21 cellular contexts compared by ENCODE assay signal in the genomic region with DNA sequence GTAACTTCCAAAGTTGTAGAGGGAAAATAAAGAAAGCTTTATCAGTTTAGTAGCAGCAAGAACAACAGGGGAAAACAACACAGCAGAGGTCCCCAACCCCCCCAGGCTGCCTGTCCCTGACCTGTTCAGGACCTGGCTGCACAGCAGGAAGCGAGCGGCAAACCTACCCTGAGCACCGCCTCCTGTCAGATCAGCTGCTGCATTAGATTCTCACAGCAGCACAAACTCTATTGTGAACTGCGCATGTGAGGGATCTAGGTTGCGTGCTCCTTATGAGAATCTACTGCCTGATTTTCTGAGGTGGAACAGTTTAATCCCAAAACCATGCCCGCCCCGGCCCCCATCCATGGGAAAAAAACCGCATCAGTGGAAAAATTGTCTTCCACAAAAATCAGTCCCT. TPM values are rescaled to one million over a fixed set of nuclear protein-coding genes. Genes with fewer than 3 reads are reported as not detected.
DNase-seq lines count a peak whose midpoint lies in the region; ATAC-seq, FAIRE-seq and TF ChIP-seq lines count a peak whose summit lies in the region.
"Had no signal": no experiment of that assay in that cellular context is flagged by ENCODE, and none has a peak within 500 bp of the region (broad histone marks: within the 10 kb centered on the region; RNA-seq: fewer than 3 reads in every experiment).

No MANE protein-coding gene starts in this region.

- no peak overlapping the region for H3K27ac Mint-ChIP-seq in activated CD4-positive, alpha-beta T cell treated with anti-CD3 and anti-CD28 coated beads, Interleukin-2, amount 10 ng/mL, durations not matched to agents 24 days and 14 days
- H3K27ac Mint-ChIP-seq in activated CD4-positive, alpha-beta T cell treated with anti-CD3 and anti-CD28 coated beads for 36 hours: no peak overlapping the region
- H3K27ac Mint-ChIP-seq: HFFc6 had no signal

- no peaks in the 10 kb centered on the region for H3K36me3 ChIP-seq in mesendoderm (ENCODE audit: control insufficient read depth, insufficient read depth, low read length)
- peaks cover 4 to 8% of the 10 kb centered on the region in 2 donors for H3K36me3 ChIP-seq in small intestine (ENCODE audit: control insufficient read depth in 2 of 2, insufficient read depth in 2 of 2, low read length in 2 of 2)
- H3K36me3 ChIP-seq in heart right ventricle: peaks cover 0 to 40% (median 21%) of the 10 kb centered on the region in 9 donors

- H3K4me3 ChIP-seq in fibroblast of villous mesenchyme (ENCODE audit: low read depth, low read length) (no peak overlapping the region), mesendoderm (ENCODE audit: low read length) (no peak overlapping the region), small intestine (ENCODE audit: low read depth in 1 of 2, low read length in 2 of 2) (no peak overlapping the region), heart right ventricle (no peak overlapping the region)
- H3K4me3 ChIP-seq: BLaER1, cardiac muscle cell had no signal

- no peaks in the 10 kb centered on the region for H3K79me2 ChIP-seq in mesendoderm (ENCODE audit: control insufficient read depth, insufficient read depth, low read length)

- intact Hi-C loops in activated CD4-positive, alpha-beta T cell treated with anti-CD3 and anti-CD28 coated beads, Interleukin-2, amount 10 ng/mL, durations not matched to agents 24 days and 14 days (cut with micrococcal nuclease): no loop called here
- intact Hi-C loops in activated CD4-positive, alpha-beta T cell treated with anti-CD3 and anti-CD28 coated beads for 36 hours (cut with DNase I, micrococcal nuclease): no loop called here
- intact Hi-C loops in heart right ventricle (cut with DNase I): no loop called here

- no peak overlapping the region for H2AK5ac ChIP-seq in mesendoderm (ENCODE audit: low read length)

- H3K18ac ChIP-seq in mesendoderm (ENCODE audit: low read length): no peak overlapping the region

- no peak overlapping the region for H2BK120ac ChIP-seq in mesendoderm (ENCODE audit: low read depth, low read length)

- H3K4me2 ChIP-seq in mesendoderm (ENCODE audit: low read length): no peak overlapping the region
- H3K4me2 ChIP-seq: BLaER1 had no signal

- CTCF ChIA-PET in activated CD4-positive, alpha-beta T cell treated with anti-CD3 and anti-CD28 coated beads for 36 hours (lab: Charles Lee): interaction anchor here (1.7 kb wide), 1 partner anchor 23 kb away, joined by 3 read pairs; no protein-coding TSS in a partner anchor

- H3K4me3 Mint-ChIP-seq in activated CD4-positive, alpha-beta T cell treated with anti-CD3 and anti-CD28 coated beads, Interleukin-2, amount 10 ng/mL, durations not matched to agents 24 days and 14 days: no peak overlapping the region
- H3K4me3 Mint-ChIP-seq in activated CD4-positive, alpha-beta T cell treated with anti-CD3 and anti-CD28 coated beads for 36 hours: no peak overlapping the region
- H3K4me3 Mint-ChIP-seq: HFFc6 had no signal

- H3K56ac ChIP-seq in mesendoderm (ENCODE audit: low read length): no peak overlapping the region

- no peak overlapping the region for H3K9ac ChIP-seq in mesendoderm (ENCODE audit: low read length)
- H3K9ac ChIP-seq: BLaER1 had no signal

- H3K9me3 ChIP-seq in small intestine (ENCODE audit: control insufficient read depth, low read depth) (no peaks in the 10 kb centered on the region), heart right ventricle (no peaks in the 10 kb centered on the region)
- H3K9me3 ChIP-seq: BLaER1 had no signal

- no peaks in the 10 kb centered on the region for H3K79me1 ChIP-seq in mesendoderm (ENCODE audit: low read length)

- no CpG with 5 or more reads among the region's 8 CpGs for WGBS in mesendoderm (ENCODE audit: extremely low coverage, insufficient coverage, low lambda C conversion rate)
- WGBS in small intestine, 3 donors: 78 to 91% (median 88%) methylated on average over 8 of the region's 8 CpGs
- 85 to 87% methylated on average over 8 of the region's 8 CpGs for WGBS in heart right ventricle, 2 donors

- no peak for ATAC-seq in activated CD4-positive, alpha-beta T cell treated with anti-CD3 and anti-CD28 coated beads for 36 hours
- ATAC-seq in GM21360 (IDR thresholded peaks at IDR 0.05; ENCODE audit: unreplicated experiment): no peak
- no peak for ATAC-seq in heart right ventricle
- ATAC-seq: left cardiac atrium had no signal

- H3K23ac ChIP-seq in mesendoderm (ENCODE audit: low read length): no peak overlapping the region

- no peak overlapping the region for H4K5ac ChIP-seq in mesendoderm (ENCODE audit: low read length)

- H3K4me1 ChIP-seq in mesendoderm (ENCODE audit: control insufficient read depth, low read depth, low read length) (no peaks in the 10 kb centered on the region), small intestine (ENCODE audit: control insufficient read depth in 2 of 2, insufficient read depth in 1 of 2, low read depth in 1 of 2, low read length in 1 of 2) (no peaks in the 10 kb centered on the region), heart right ventricle (no peaks in the 10 kb centered on the region)

- no peak overlapping the region for H2BK15ac ChIP-seq in mesendoderm (replicated peaks; ENCODE audit: low read depth)

- no peak overlapping the region for H2BK5ac ChIP-seq in mesendoderm (ENCODE audit: low read length)

- no peak for FAIRE-seq in small intestine (lab: Jason Lieb, UNC)

- TF ChIP-seq CTCF in fibroblast of villous mesenchyme (IDR thresholded peaks at IDR 0.05; ENCODE audit: insufficient read depth, low read depth, low read length) (no peak), heart right ventricle (IDR thresholded peaks at IDR 0.05) (no peak)

- no peak overlapping the region for H4K8ac ChIP-seq in mesendoderm (ENCODE audit: low read depth, low read length)

- peaks cover 12% of the 10 kb centered on the region for H3K36me3 Mint-ChIP-seq in activated CD4-positive, alpha-beta T cell treated with anti-CD3 and anti-CD28 coated beads, Interleukin-2, amount 10 ng/mL, durations not matched to agents 24 days and 14 days (ENCODE audit: low read depth)
- peaks cover 8% of the 10 kb centered on the region for H3K36me3 Mint-ChIP-seq in activated CD4-positive, alpha-beta T cell treated with anti-CD3 and anti-CD28 coated beads for 36 hours (ENCODE audit: low read depth)

- no peak overlapping the region for H3K27ac ChIP-seq in mesendoderm (ENCODE audit: low read depth, low read length)
- H3K27ac ChIP-seq in small intestine (ENCODE audit: low read depth in 1 of 2, low read length in 1 of 2): no peak overlapping the region
- H3K27ac ChIP-seq in heart right ventricle: no peak overlapping the region
- H3K27ac ChIP-seq: 22Rv1, BLaER1, cardiac muscle cell had no signal

- H3K4ac ChIP-seq in mesendoderm (ENCODE audit: low read depth, low read length): no peak overlapping the region

- POLR2A ChIA-PET in activated CD4-positive, alpha-beta T cell treated with anti-CD3 and anti-CD28 coated beads for 36 hours (lab: Charles Lee): no interaction called here

- H3K27me3 ChIP-seq in mesendoderm (ENCODE audit: insufficient read depth, low read length, poor library complexity) (no peaks in the 10 kb centered on the region), small intestine (ENCODE audit: control insufficient read depth in 2 of 2, insufficient read depth in 2 of 2, low read length in 2 of 2) (no peaks in the 10 kb centered on the region), heart right ventricle (no peaks in the 10 kb centered on the region)
- H3K27me3 ChIP-seq: BLaER1, cardiac muscle cell had no signal

- no peaks in the 10 kb centered on the region for H3K27me3 Mint-ChIP-seq in activated CD4-positive, alpha-beta T cell treated with anti-CD3 and anti-CD28 coated beads, Interleukin-2, amount 10 ng/mL, durations not matched to agents 24 days and 14 days
- H3K27me3 Mint-ChIP-seq in activated CD4-positive, alpha-beta T cell treated with anti-CD3 and anti-CD28 coated beads for 36 hours: no peaks in the 10 kb centered on the region

- H3K4me1 Mint-ChIP-seq in activated CD4-positive, alpha-beta T cell treated with anti-CD3 and anti-CD28 coated beads, Interleukin-2, amount 10 ng/mL, durations not matched to agents 24 days and 14 days: peaks cover 4% of the 10 kb centered on the region
- no peaks in the 10 kb centered on the region for H3K4me1 Mint-ChIP-seq in activated CD4-positive, alpha-beta T cell treated with anti-CD3 and anti-CD28 coated beads for 36 hours

- DNase-seq in activated CD4-positive, alpha-beta T cell treated with anti-CD3 and anti-CD28 coated beads, Interleukin-2, amount 10 ng/mL, durations not matched to agents 24 days and 14 days: peak; percentile 44
- DNase-seq in activated CD4-positive, alpha-beta T cell treated with anti-CD3 and anti-CD28 coated beads for 36 hours: no peak
- DNase-seq in fibroblast of villous mesenchyme (ENCODE audit: low read depth): peak; percentile 8
- DNase-seq in mesendoderm: peak; percentile 57
- no peak for DNase-seq in activated CD4-positive, CD25-positive, alpha-beta regulatory T cell (lab: John Stamatoyannopoulos, UW)
- DNase-seq in small intestine: no peak
- no peak for DNase-seq in heart right ventricle
- DNase-seq: activated CD4-positive, alpha-beta T cell treated with anti-CD3 and anti-CD28 coated beads for 48 hours; activated effector memory CD4-positive, alpha-beta T cell treated with Interleukin-2 at 50 U/mL for 16 hours; HFFc6; hippocampal formation; left cardiac atrium; NCI-H1105; stimulated activated CD4-positive, alpha-beta T cell treated with anti-CD3 and anti-CD28 coated beads, Interleukin-4, amount 100 ng/mL, for 24 hours; T-helper 9 cell had no signal

- no peaks in the 10 kb centered on the region for H3K9me3 Mint-ChIP-seq in activated CD4-positive, alpha-beta T cell treated with anti-CD3 and anti-CD28 coated beads, Interleukin-2, amount 10 ng/mL, durations not matched to agents 24 days and 14 days
- H3K9me3 Mint-ChIP-seq in activated CD4-positive, alpha-beta T cell treated with anti-CD3 and anti-CD28 coated beads for 36 hours (ENCODE audit: low read depth): no peaks in the 10 kb centered on the region
- H3K9me3 Mint-ChIP-seq: HFFc6 had no signal

RNA-seq across cellular contexts. Expression of gene USP50, which starts 40.3 kb away (rescaled TPM):
- total RNA-seq in activated CD4-positive, alpha-beta T cell treated with anti-CD3 and anti-CD28 coated beads, Interleukin-2, amount 10 ng/mL, durations not matched to agents 24 days and 14 days: 0.24 and 0.42 TPM in 2 replicates
- total RNA-seq in activated CD4-positive, alpha-beta T cell treated with anti-CD3 and anti-CD28 coated beads for 36 hours: not detected
- total RNA-seq in fibroblast of villous mesenchyme: 1.3 TPM in 1 of 2 replicates, not detected in the other
- polyA plus RNA-seq in mesendoderm (2013, experiment 1 of 2): not detected
- polyA plus RNA-seq in mesendoderm (2013, experiment 2 of 2): 0.13 TPM
- not detected for polyA plus RNA-seq in small intestine
- total RNA-seq in heart right ventricle: 1 to 10 TPM in 1 of 10 donors, under 1 TPM in 6, not detected in 3; 0.23 to 1.2 (median 0.57) TPM
- not detected for polyA plus RNA-seq in heart right ventricle
- total RNA-seq: cardiac muscle cell, G401, LHCN-M2 had no signal
- polyA plus RNA-seq: cardiac muscle cell had no signal

Comparison
In these comparisons a context has a peak if more than half of its experiments do, and no peak if none do; other contexts are left out.
1. DNase-seq: peak in activated CD4-positive, alpha-beta T cell treated with anti-CD3 and anti-CD28 coated beads, Interleukin-2, amount 10 ng/mL, durations not matched to agents 24 days and 14 days (single experiment), fibroblast of villous mesenchyme (single experiment) and mesendoderm (single experiment); none in activated CD4-positive, alpha-beta T cell treated with anti-CD3 and anti-CD28 coated beads for 36 hours (single experiment), activated CD4-positive, CD25-positive, alpha-beta regulatory T cell (0 of 4), small intestine (single experiment) and heart right ventricle (0 of 2).